In genomic region chr21:27564684-27565280, GRCh38 we compare ENCODE assay signal across 8 cellular contexts.
DNase-seq lines count a peak whose midpoint lies in the region; ATAC-seq and TF ChIP-seq lines count a peak whose summit lies in the region.
"Had no signal": no experiment of that assay in that cellular context is flagged by ENCODE, and none has a peak within 500 bp of the region (broad histone marks: within the 10 kb centered on the region; RNA-seq: fewer than 3 reads in every experiment).

No MANE protein-coding gene starts in this region.

- DNase-seq in GM10248 (ENCODE audit: extremely low spot score) (no peak), NAMALWA (ENCODE audit: low spot score) (peak; percentile 42), astrocyte of the hippocampus (ENCODE audit: low read depth, low spot score) (peak; percentile 53), inferior parietal cortex (ENCODE audit: extremely low spot score) (peak; percentile 62), tibial nerve (ENCODE audit: low spot score in 2 of 2) (peak in 1 of 2 donors; percentile 53)
- no peak for DNase-seq in activated effector memory CD4-positive, alpha-beta T cell treated with Interleukin-2 at 50 U/mL for 16 hours

- no peak for TF ChIP-seq EP300 in tibial nerve (IDR thresholded peaks at IDR 0.05)

- TF ChIP-seq CTCF in GM10248 (IDR thresholded peaks at IDR 0.05; ENCODE audit: control extremely low read depth, extremely low read depth, low read depth, missing control alignments), result peak; percentile 14
- peak; percentile 46 to 73 (median 63) for TF ChIP-seq CTCF in tibial nerve (IDR thresholded peaks at IDR 0.05)

- H3K9me3 ChIP-seq in tibial nerve, result no peaks in the 10 kb centered on the region

- ATAC-seq in GM21786 (IDR thresholded peaks at IDR 0.05; ENCODE audit: unreplicated experiment), result no peak

- no peak for TF ChIP-seq POLR2A in tibial nerve (IDR thresholded peaks at IDR 0.05)

- 23 to 26% methylated on average over 1 of the region's 1 CpG for WGBS in tibial nerve, 2 donors

- POLR2A ChIA-PET in GM10248 (lab: Yijun Ruan, JAX), result no interaction called here

- no peak overlapping the region for H3K4me3 ChIP-seq in tibial nerve

- no peaks in the 10 kb centered on the region for H3K27me3 ChIP-seq in tibial nerve

- no peaks in the 10 kb centered on the region for H3K36me3 ChIP-seq in tibial nerve

- H3K4me1 ChIP-seq in tibial nerve, result peaks cover 0 to 11% (median 0%) of the 10 kb centered on the region in 4 donors
- H3K4me1 ChIP-seq: parathyroid adenoma had no signal

- peak overlapping the region in 2 of 4 donors; percentile 12 to 39 for H3K27ac ChIP-seq in tibial nerve
- H3K27ac ChIP-seq: parathyroid adenoma had no signal

- CTCF ChIA-PET in GM10248 (lab: Yijun Ruan, JAX), result interaction anchor here (1.3 to 1.4 kb wide), 2 partner anchors 55 to 1181 kb away, joined by 3 read pairs; no protein-coding TSS in a partner anchor

Comparison
In these comparisons a context has a peak if more than half of its experiments do, and no peak if none do; other contexts are left out.
1. DNase-seq: peak in NAMALWA (single experiment), astrocyte of the hippocampus (single experiment) and inferior parietal cortex (single experiment); none in GM10248 (single experiment) and activated effector memory CD4-positive, alpha-beta T cell treated with Interleukin-2 at 50 U/mL for 16 hours (single experiment).